ENCODE assay signal across 8 cellular contexts in genomic region chrX:104168127-104168526, GRCh38. TPM values are rescaled to one million over a fixed set of nuclear protein-coding genes. Genes with fewer than 3 reads are reported as not detected.
A peak's percentile ranks its signal among the peaks of the same experiment; 100 is the strongest.
DNase-seq lines count a peak whose midpoint lies in the region; TF ChIP-seq lines count a peak whose summit lies in the region.

No MANE protein-coding gene starts in this region.

- H3K4me2 ChIP-seq in MM.1S (ENCODE audit: low read depth, low read length) (peak overlapping the region; percentile 70; the same call in 1 of the 2 replicates), neural progenitor cell (peak overlapping the region; percentile 67)

- POLR2A ChIA-PET in Caco-2 (lab: Charles Lee) (no interaction called here), RWPE1 (lab: Yijun Ruan, JAX; ENCODE audit: low non-redundant PET) (no interaction called here)

- CTCF ChIA-PET in Caco-2 (lab: Charles Lee) = no interaction called here
- CTCF ChIA-PET in RWPE1 (lab: Yijun Ruan, JAX) = no interaction called here

- no peaks in the 10 kb centered on the region for H3K27me3 Mint-ChIP-seq in Caco-2 (ENCODE audit: insufficient read depth, unreplicated experiment)
- H3K27me3 Mint-ChIP-seq in dendritic cell treated with granulocyte-macrophage colony-stimulating factor and Interleukin-4, amounts not matched to agents 40 ng/mL and 50 ng/mL, for 4 days = no peaks in the 10 kb centered on the region
- peaks cover 5% of the 10 kb centered on the region for H3K27me3 Mint-ChIP-seq in neural progenitor cell (ENCODE audit: insufficient read depth, low read depth)

- peak overlapping the region; percentile 78 for H3K4me3 Mint-ChIP-seq in Caco-2 (ENCODE audit: unreplicated experiment)
- peak overlapping the region; percentile 81 for H3K4me3 Mint-ChIP-seq in dendritic cell treated with granulocyte-macrophage colony-stimulating factor and Interleukin-4, amounts not matched to agents 40 ng/mL and 50 ng/mL, for 4 days
- peak overlapping the region; percentile 91 for H3K4me3 Mint-ChIP-seq in neural progenitor cell

- TF ChIP-seq CTCF in Caco-2 (IDR thresholded peaks at IDR 0.05; ENCODE audit: insufficient read depth in 1 of 2, low read depth in 1 of 2, low read length in 1 of 2, severe bottlenecking in 1 of 2, unreplicated experiment in 1 of 2) (no peak), MM.1S (IDR thresholded peaks at IDR 0.05; ENCODE audit: low read length) (no peak), neural progenitor cell (IDR thresholded peaks at IDR 0.05) (no peak), RWPE1 (conservative IDR thresholded peaks at IDR 0.05; ENCODE audit: low read depth) (no peak)

- H3K9me3 ChIP-seq in Caco-2 = no peaks in the 10 kb centered on the region
- H3K9me3 ChIP-seq in MM.1S (replicated peaks; ENCODE audit: insufficient read depth, low read length) = no peaks in the 10 kb centered on the region
- H3K9me3 ChIP-seq in neural progenitor cell (ENCODE audit: low read depth) = no peaks in the 10 kb centered on the region

- DNase-seq in Caco-2 = no peak
- no peak for DNase-seq in MM.1S
- DNase-seq in neural progenitor cell (ENCODE audit: low spot score) = no peak
- no peak for DNase-seq in ureter (ENCODE audit: low spot score)
- DNase-seq in NCI-H748 treated with DMSO at 0.1 percent for 48 hours (lab: John Stamatoyannopoulos, UW) = no peak
- no peak for DNase-seq in iPS-NIHi11 (ENCODE audit: low spot score)
- DNase-seq in RWPE1 (ENCODE audit: low spot score) = no peak

- no peaks in the 10 kb centered on the region for H3K27me3 ChIP-seq in Caco-2 (replicated peaks; ENCODE audit: control insufficient read depth, insufficient read depth, low read length)
- no peaks in the 10 kb centered on the region for H3K27me3 ChIP-seq in MM.1S (replicated peaks; ENCODE audit: insufficient read depth, low read length)
- H3K27me3 ChIP-seq in neural progenitor cell = no peaks in the 10 kb centered on the region

- H3K9me3 Mint-ChIP-seq in Caco-2 (ENCODE audit: unreplicated experiment) (no peaks in the 10 kb centered on the region), neural progenitor cell (no peaks in the 10 kb centered on the region)
- H3K9me3 Mint-ChIP-seq in dendritic cell treated with granulocyte-macrophage colony-stimulating factor and Interleukin-4, amounts not matched to agents 40 ng/mL and 50 ng/mL, for 4 days = no peaks in the 10 kb centered on the region

- no peaks in the 10 kb centered on the region for H3K9me2 ChIP-seq in MM.1S (replicated peaks; ENCODE audit: insufficient read depth, low read length)

- no peak overlapping the region for H2AFZ ChIP-seq in MM.1S (ENCODE audit: low read length)
- H2AFZ ChIP-seq in neural progenitor cell (replicated peaks) = no peak overlapping the region

- TSS peak; percentile 53 for BruUV-seq in Caco-2 (replicated peaks; lab: Mats Ljungman, UMichigan)

- H3K36me3 Mint-ChIP-seq in Caco-2 (ENCODE audit: insufficient read depth, unreplicated experiment) (peaks cover 5% of the 10 kb centered on the region), neural progenitor cell (peaks cover 4% of the 10 kb centered on the region)
- peaks cover 19% of the 10 kb centered on the region for H3K36me3 Mint-ChIP-seq in dendritic cell treated with granulocyte-macrophage colony-stimulating factor and Interleukin-4, amounts not matched to agents 40 ng/mL and 50 ng/mL, for 4 days (ENCODE audit: low read depth)

- peaks cover 48% of the 10 kb centered on the region for H3K79me2 ChIP-seq in MM.1S (ENCODE audit: low read length)
- H3K79me2 ChIP-seq in neural progenitor cell (ENCODE audit: low read depth) = peaks cover 27% of the 10 kb centered on the region

- H3K27ac ChIP-seq in MM.1S (ENCODE audit: low read length) (no peak overlapping the region), neural progenitor cell (no peak overlapping the region), RWPE1 (no peak overlapping the region)

- intact Hi-C loops in Caco-2 (cut with micrococcal nuclease; ENCODE audit: unreplicated experiment) = no loop called here
- intact Hi-C loops in dendritic cell treated with granulocyte-macrophage colony-stimulating factor and Interleukin-4, amounts not matched to agents 40 ng/mL and 50 ng/mL, for 4 days (cut with micrococcal nuclease) = no loop called here

- H3K36me3 ChIP-seq in Caco-2 (ENCODE audit: control insufficient read depth, insufficient read depth, low read length) = no peaks in the 10 kb centered on the region
- H3K36me3 ChIP-seq in MM.1S (replicated peaks; ENCODE audit: insufficient read depth, low read length) = no peaks in the 10 kb centered on the region
- H3K36me3 ChIP-seq in neural progenitor cell = no peaks in the 10 kb centered on the region

- no peaks in the 10 kb centered on the region for H4K20me1 ChIP-seq in MM.1S (ENCODE audit: insufficient read depth, low read length)
- H4K20me1 ChIP-seq in neural progenitor cell (ENCODE audit: low read depth) = peaks cover 9% of the 10 kb centered on the region

- no peaks in the 10 kb centered on the region for H3K4me1 Mint-ChIP-seq in Caco-2 (ENCODE audit: low read depth, unreplicated experiment)
- peaks cover 42% of the 10 kb centered on the region for H3K4me1 Mint-ChIP-seq in dendritic cell treated with granulocyte-macrophage colony-stimulating factor and Interleukin-4, amounts not matched to agents 40 ng/mL and 50 ng/mL, for 4 days (ENCODE audit: low read depth)
- H3K4me1 Mint-ChIP-seq in neural progenitor cell = peaks cover 28% of the 10 kb centered on the region

- H3K4me3 ChIP-seq in Caco-2 (ENCODE audit: low read depth, low read length) = no peak overlapping the region
- no peak overlapping the region for H3K4me3 ChIP-seq in MM.1S (ENCODE audit: low read length)
- peak overlapping the region; percentile 77 for H3K4me3 ChIP-seq in neural progenitor cell

- H3K27ac Mint-ChIP-seq in Caco-2 (ENCODE audit: unreplicated experiment) (no peak overlapping the region), neural progenitor cell (no peak overlapping the region)
- peak overlapping the region; percentile 85 for H3K27ac Mint-ChIP-seq in dendritic cell treated with granulocyte-macrophage colony-stimulating factor and Interleukin-4, amounts not matched to agents 40 ng/mL and 50 ng/mL, for 4 days

- H3F3A ChIP-seq in MM.1S (ENCODE audit: insufficient read depth, low read length) = peaks cover 3% of the 10 kb centered on the region; the same call in 1 of the 2 replicates
- H3F3A ChIP-seq in neural progenitor cell (ENCODE audit: low read depth) = peaks cover 8% of the 10 kb centered on the region

- H3K4me1 ChIP-seq in Caco-2 (no peaks in the 10 kb centered on the region), MM.1S (ENCODE audit: low read length) (peaks cover 11% of the 10 kb centered on the region; the same call in 1 of the 2 replicates), neural progenitor cell (no peaks in the 10 kb centered on the region)

- H3K9ac ChIP-seq in MM.1S (ENCODE audit: low read length) (no peak overlapping the region), neural progenitor cell (no peak overlapping the region)

RNA-seq across cellular contexts. Expression of gene FAM199X, which starts 1.9 kb away (rescaled TPM):
- 18.5 and 19.1 TPM in 2 replicates for total RNA-seq in Caco-2 (2022)
- total RNA-seq in neural progenitor cell (ENCODE audit: low replicate concordance) = 17.9 and 28.8 TPM in 2 replicates
- total RNA-seq in ureter = 23.5 TPM

RNA-seq across cellular contexts. Expression of gene SLC25A53, which starts 11.3 kb away (rescaled TPM):
- 3.2 and 4.1 TPM in 2 replicates for total RNA-seq in Caco-2 (2022)
- total RNA-seq in neural progenitor cell (ENCODE audit: low replicate concordance) = 4.0 and 4.4 TPM in 2 replicates
- total RNA-seq in ureter = 14.9 TPM

RNA-seq across cellular contexts. Expression of gene ZCCHC18, which starts 55.8 kb away (rescaled TPM):
- 0.77 and 0.95 TPM in 2 replicates for total RNA-seq in Caco-2 (2022)
- 4.6 and 5.1 TPM in 2 replicates for total RNA-seq in neural progenitor cell (ENCODE audit: low replicate concordance)
- 0.49 TPM for total RNA-seq in ureter
